In the genomic region with DNA sequence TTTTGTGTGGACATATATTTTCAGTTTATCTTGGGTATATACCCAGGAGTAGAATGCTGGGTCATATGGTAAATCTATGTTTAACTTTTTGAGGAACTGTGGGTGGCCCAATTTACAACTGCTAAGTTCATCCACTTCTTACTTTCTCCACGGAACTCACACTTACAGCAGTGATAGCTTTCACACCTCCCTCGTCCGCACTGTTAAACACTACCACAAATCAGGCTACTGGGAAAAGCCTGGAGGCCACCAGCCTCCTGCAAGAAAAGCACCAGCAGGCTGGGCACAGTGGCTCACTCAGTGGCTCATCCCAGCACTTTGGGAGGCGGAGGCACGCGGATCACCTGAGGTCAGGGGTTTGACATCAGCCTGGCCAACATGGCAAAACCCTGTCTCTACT, we compare ENCODE assay signal across 28 cellular contexts. TPM values are rescaled to one million over a fixed set of nuclear protein-coding genes. Genes with fewer than 3 reads are reported as not detected.
"Had no signal": no experiment of that assay in that cellular context is flagged by ENCODE, and none has a peak within 500 bp of the region (broad histone marks: within the 10 kb centered on the region; RNA-seq: fewer than 3 reads in every experiment).

No MANE protein-coding gene starts in this region.

- H3K36me3 Mint-ChIP-seq: activated CD8-positive, alpha-beta memory T cell treated with anti-CD3 and anti-CD28 coated beads, Interleukin-2, amount 10 ng/mL, durations not matched to agents 7 days and 5 days; activated naive CD4-positive, alpha-beta T cell treated with anti-CD3 and anti-CD28 coated beads, Interleukin-2, amount 50 U/mL, for 24 hours had no signal

- H3K4me1 Mint-ChIP-seq: activated CD8-positive, alpha-beta memory T cell treated with anti-CD3 and anti-CD28 coated beads, Interleukin-2, amount 10 ng/mL, durations not matched to agents 7 days and 5 days; nephron had no signal

- ATAC-seq: activated CD4-positive, alpha-beta T cell treated with anti-CD3 and anti-CD28 coated beads for 36 hours; activated CD8-positive, alpha-beta memory T cell treated with anti-CD3 and anti-CD28 coated beads, Interleukin-2, amount 10 ng/mL, durations not matched to agents 7 days and 5 days; activated CD8-positive, alpha-beta T cell treated with anti-CD3 and anti-CD28 coated beads, Interleukin-2, amount 10 ng/mL, durations not matched to agents 7 days and 5 days; activated naive CD8-positive, alpha-beta T cell treated with anti-CD3 and anti-CD28 coated beads, Interleukin-2, amount 50 U/mL, for 24 hours; effector memory CD8-positive, alpha-beta T cell; gastrocnemius medialis; pancreas; right cardiac atrium; stimulated activated naive CD8-positive, alpha-beta T cell treated with anti-CD3 and anti-CD28 coated beads, Interleukin-15, Interleukin-2, amounts not matched to agents 100 U/mL and 50 U/mL, for 24 hours had no signal

- H3K27ac ChIP-seq: gastrocnemius medialis, hepatocyte, pancreas, spleen had no signal

- H3K9me3 Mint-ChIP-seq: activated naive CD4-positive, alpha-beta T cell treated with anti-CD3 and anti-CD28 coated beads, Interleukin-2, amount 50 U/mL, for 24 hours; activated naive CD8-positive, alpha-beta T cell treated with anti-CD3 and anti-CD28 coated beads, Interleukin-2, amount 50 U/mL, for 24 hours; activated T-helper 2 cell treated with anti-CD3 and anti-CD28 coated beads, Interferon-gamma antibody, Interleukin-2, Interleukin-4, amounts not matched to agents 10 μg/mL and 5 μg/mL and 100 μg/mL, durations not matched to agents 14 hours and 24 hours and 36 hours; effector memory CD8-positive, alpha-beta T cell; nephron had no signal

- H3K4me3 Mint-ChIP-seq: activated CD4-positive, alpha-beta T cell treated with anti-CD3 and anti-CD28 coated beads for 36 hours; activated CD8-positive, alpha-beta memory T cell treated with anti-CD3 and anti-CD28 coated beads, Interleukin-2, amount 10 ng/mL, durations not matched to agents 7 days and 5 days; activated CD8-positive, alpha-beta T cell treated with anti-CD3 and anti-CD28 coated beads, Interleukin-2, amount 10 ng/mL, durations not matched to agents 7 days and 5 days; activated naive CD4-positive, alpha-beta T cell treated with anti-CD3 and anti-CD28 coated beads, Interleukin-2, amount 50 U/mL, for 24 hours; activated naive CD8-positive, alpha-beta T cell treated with anti-CD3 and anti-CD28 coated beads, Interleukin-2, amount 50 U/mL, for 24 hours; effector memory CD8-positive, alpha-beta T cell; nephron had no signal

- DNase-seq: activated CD4-positive, alpha-beta T cell treated with anti-CD3 and anti-CD28 coated beads for 36 hours; activated CD4-positive, CD25-positive, alpha-beta regulatory T cell; activated CD8-positive, alpha-beta memory T cell treated with anti-CD3 and anti-CD28 coated beads, Interleukin-2, amount 10 ng/mL, durations not matched to agents 7 days and 5 days; activated CD8-positive, alpha-beta T cell treated with anti-CD3 and anti-CD28 coated beads, Interleukin-2, amount 10 ng/mL, durations not matched to agents 7 days and 5 days; activated naive CD8-positive, alpha-beta T cell treated with anti-CD3 and anti-CD28 coated beads, Interleukin-2, amount 50 U/mL, for 24 hours; activated T-cell treated with anti-CD3 and anti-CD28 coated beads, Interleukin-2, amount 50 U/mL, for 48 hours; caudate nucleus; cortex of kidney; effector memory CD8-positive, alpha-beta T cell; erythroblast; gastrocnemius medialis; midbrain; right cardiac atrium; spleen; stimulated activated CD4-positive, alpha-beta T cell treated with anti-CD3 and anti-CD28 coated beads, Interleukin-2, amount 100 ng/mL, for 48 hours; stimulated activated naive CD8-positive, alpha-beta T cell treated with anti-CD3 and anti-CD28 coated beads, Interleukin-15, Interleukin-2, amounts not matched to agents 100 U/mL and 50 U/mL, for 24 hours; substantia nigra; T-helper 2 cell had no signal

- H3K27ac Mint-ChIP-seq: activated CD4-positive, alpha-beta T cell treated with anti-CD3 and anti-CD28 coated beads for 36 hours; activated CD8-positive, alpha-beta memory T cell treated with anti-CD3 and anti-CD28 coated beads, Interleukin-2, amount 10 ng/mL, durations not matched to agents 7 days and 5 days; activated CD8-positive, alpha-beta T cell treated with anti-CD3 and anti-CD28 coated beads, Interleukin-2, amount 10 ng/mL, durations not matched to agents 7 days and 5 days; activated naive CD4-positive, alpha-beta T cell treated with anti-CD3 and anti-CD28 coated beads, Interleukin-2, amount 50 U/mL, for 24 hours; activated naive CD8-positive, alpha-beta T cell treated with anti-CD3 and anti-CD28 coated beads, Interleukin-2, amount 50 U/mL, for 24 hours; activated T-helper 2 cell treated with anti-CD3 and anti-CD28 coated beads, Interferon-gamma antibody, Interleukin-2, Interleukin-4, amounts not matched to agents 10 μg/mL and 5 μg/mL and 100 μg/mL, durations not matched to agents 14 hours and 24 hours and 36 hours; effector memory CD8-positive, alpha-beta T cell; nephron had no signal

- H3K27me3 Mint-ChIP-seq: activated CD4-positive, alpha-beta T cell treated with anti-CD3 and anti-CD28 coated beads for 36 hours; activated naive CD4-positive, alpha-beta T cell treated with anti-CD3 and anti-CD28 coated beads, Interleukin-2, amount 50 U/mL, for 24 hours; activated naive CD8-positive, alpha-beta T cell treated with anti-CD3 and anti-CD28 coated beads, Interleukin-2, amount 50 U/mL, for 24 hours; effector memory CD8-positive, alpha-beta T cell had no signal

RNA-seq across cellular contexts. Expression of gene ZG16, which starts 14.7 kb away (rescaled TPM):
- total RNA-seq: activated CD4-positive, alpha-beta T cell treated with anti-CD3 and anti-CD28 coated beads for 36 hours; activated CD8-positive, alpha-beta memory T cell treated with anti-CD3 and anti-CD28 coated beads, Interleukin-2, amount 10 ng/mL, durations not matched to agents 7 days and 5 days; activated CD8-positive, alpha-beta T cell treated with anti-CD3 and anti-CD28 coated beads, Interleukin-2, amount 10 ng/mL, durations not matched to agents 7 days and 5 days; activated T-helper 2 cell treated with anti-CD3 and anti-CD28 coated beads, Interferon-gamma antibody, Interleukin-2, Interleukin-4, amounts not matched to agents 10 μg/mL and 5 μg/mL and 100 μg/mL, durations not matched to agents 14 hours and 24 hours and 36 hours; chondrocyte; kidney epithelial cell; lower leg skin; right cardiac atrium; spleen; thyroid gland; ureter had no signal

RNA-seq across cellular contexts. Expression of gene C16orf54, which starts 17.5 kb away (rescaled TPM):
- total RNA-seq: chondrocyte, kidney epithelial cell had no signal
